ENCODE assay signal across 2 cellular contexts in genomic region chr12:100528471-100529139, GRCh38.
A peak's percentile ranks its signal among the peaks of the same experiment; 100 is the strongest.
TF ChIP-seq lines count a peak whose summit lies in the region.

No MANE protein-coding gene starts in this region.

TF ChIP-seq in liver, 16 proteins besides CTCF, POLR2A, EP300 and RAD21:
- TF ChIP-seq HNF4A (conservative IDR thresholded peaks at IDR 0.05) (peak in 1 of 2 donors; percentile 8), SP1 (IDR thresholded peaks at IDR 0.05) (no peak)

TF ChIP-seq in HepG2, 621 proteins besides CTCF, POLR2A, EP300 and RAD21:
- TF ChIP-seq NAIF1 (CRISPR knock-in tag; IDR thresholded peaks at IDR 0.05; ENCODE audit: borderline replicate concordance) (no peak), ZNF12 (CRISPR knock-in tag; IDR thresholded peaks at IDR 0.05) (no peak)
